2 cellular contexts compared by ENCODE assay signal in genomic region chr9:107481035-107481434, GRCh38.
TF ChIP-seq lines count a peak whose summit lies in the region.

No MANE protein-coding gene starts in this region.

TF ChIP-seq in liver, 16 proteins besides CTCF, POLR2A, EP300 and RAD21:
- TF ChIP-seq FOXA1 (IDR thresholded peaks at IDR 0.05) (no peak), ATF3 (IDR thresholded peaks at IDR 0.05) (no peak), EGR1 (IDR thresholded peaks at IDR 0.05; ENCODE audit: low read depth in 2 of 2) (no peak), NR2F2 (IDR thresholded peaks at IDR 0.05) (no peak), RXRA (IDR thresholded peaks at IDR 0.05) (no peak), HNF4G (IDR thresholded peaks at IDR 0.05) (no peak), GABPA (IDR thresholded peaks at IDR 0.05 in 1 of 2, conservative IDR thresholded peaks at IDR 0.05 in 1 of 2) (no peak), FOXA2 (IDR thresholded peaks at IDR 0.05) (no peak), SP1 (IDR thresholded peaks at IDR 0.05) (no peak), TAF1 (conservative IDR thresholded peaks at IDR 0.05) (no peak), JUND (IDR thresholded peaks at IDR 0.05) (no peak), YY1 (IDR thresholded peaks at IDR 0.05) (no peak), MAX (IDR thresholded peaks at IDR 0.05) (no peak)
- TF ChIP-seq, protein P1, sequence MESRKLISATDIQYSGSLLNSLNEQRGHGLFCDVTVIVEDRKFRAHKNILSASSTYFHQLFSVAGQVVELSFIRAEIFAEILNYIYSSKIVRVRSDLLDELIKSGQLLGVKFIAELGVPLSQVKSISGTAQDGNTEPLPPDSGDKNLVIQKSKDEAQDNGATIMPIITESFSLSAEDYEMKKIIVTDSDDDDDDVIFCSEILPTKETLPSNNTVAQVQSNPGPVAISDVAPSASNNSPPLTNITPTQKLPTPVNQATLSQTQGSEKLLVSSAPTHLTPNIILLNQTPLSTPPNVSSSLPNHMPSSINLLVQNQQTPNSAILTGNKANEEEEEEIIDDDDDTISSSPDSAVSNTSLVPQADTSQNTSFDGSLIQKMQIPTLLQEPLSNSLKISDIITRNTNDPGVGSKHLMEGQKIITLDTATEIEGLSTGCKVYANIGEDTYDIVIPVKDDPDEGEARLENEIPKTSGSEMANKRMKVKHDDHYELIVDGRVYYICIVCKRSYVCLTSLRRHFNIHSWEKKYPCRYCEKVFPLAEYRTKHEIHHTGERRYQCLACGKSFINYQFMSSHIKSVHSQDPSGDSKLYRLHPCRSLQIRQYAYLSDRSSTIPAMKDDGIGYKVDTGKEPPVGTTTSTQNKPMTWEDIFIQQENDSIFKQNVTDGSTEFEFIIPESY (IDR thresholded peaks at IDR 0.05) = no peak
- TF ChIP-seq, protein P2, sequence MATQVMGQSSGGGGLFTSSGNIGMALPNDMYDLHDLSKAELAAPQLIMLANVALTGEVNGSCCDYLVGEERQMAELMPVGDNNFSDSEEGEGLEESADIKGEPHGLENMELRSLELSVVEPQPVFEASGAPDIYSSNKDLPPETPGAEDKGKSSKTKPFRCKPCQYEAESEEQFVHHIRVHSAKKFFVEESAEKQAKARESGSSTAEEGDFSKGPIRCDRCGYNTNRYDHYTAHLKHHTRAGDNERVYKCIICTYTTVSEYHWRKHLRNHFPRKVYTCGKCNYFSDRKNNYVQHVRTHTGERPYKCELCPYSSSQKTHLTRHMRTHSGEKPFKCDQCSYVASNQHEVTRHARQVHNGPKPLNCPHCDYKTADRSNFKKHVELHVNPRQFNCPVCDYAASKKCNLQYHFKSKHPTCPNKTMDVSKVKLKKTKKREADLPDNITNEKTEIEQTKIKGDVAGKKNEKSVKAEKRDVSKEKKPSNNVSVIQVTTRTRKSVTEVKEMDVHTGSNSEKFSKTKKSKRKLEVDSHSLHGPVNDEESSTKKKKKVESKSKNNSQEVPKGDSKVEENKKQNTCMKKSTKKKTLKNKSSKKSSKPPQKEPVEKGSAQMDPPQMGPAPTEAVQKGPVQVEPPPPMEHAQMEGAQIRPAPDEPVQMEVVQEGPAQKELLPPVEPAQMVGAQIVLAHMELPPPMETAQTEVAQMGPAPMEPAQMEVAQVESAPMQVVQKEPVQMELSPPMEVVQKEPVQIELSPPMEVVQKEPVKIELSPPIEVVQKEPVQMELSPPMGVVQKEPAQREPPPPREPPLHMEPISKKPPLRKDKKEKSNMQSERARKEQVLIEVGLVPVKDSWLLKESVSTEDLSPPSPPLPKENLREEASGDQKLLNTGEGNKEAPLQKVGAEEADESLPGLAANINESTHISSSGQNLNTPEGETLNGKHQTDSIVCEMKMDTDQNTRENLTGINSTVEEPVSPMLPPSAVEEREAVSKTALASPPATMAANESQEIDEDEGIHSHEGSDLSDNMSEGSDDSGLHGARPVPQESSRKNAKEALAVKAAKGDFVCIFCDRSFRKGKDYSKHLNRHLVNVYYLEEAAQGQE (IDR thresholded peaks at IDR 0.05) = no peak
TF ChIP-seq in liver: peak in this region for 0.

TF ChIP-seq in HepG2, 621 proteins besides CTCF, POLR2A, EP300 and RAD21:
- TF ChIP-seq TP53 (CRISPR knock-in tag; conservative IDR thresholded peaks at IDR 0.05) (no peak), MAFK (conservative IDR thresholded peaks at IDR 0.05 in 1 of 2, IDR thresholded peaks at IDR 0.05 in 1 of 2; ENCODE audit: low read length in 2 of 2) (no peak), TAF1 (CRISPR knock-in tag; IDR thresholded peaks at IDR 0.05) (no peak), U2AF1 (optimal IDR thresholded peaks at IDR 0.05; ENCODE audit: low read depth, low read length) (no peak), BRD4 (CRISPR knock-in tag; IDR thresholded peaks at IDR 0.05) (no peak), TGIF2 (CRISPR knock-in tag; IDR thresholded peaks at IDR 0.05) (no peak), ZFAT (CRISPR knock-in tag; conservative IDR thresholded peaks at IDR 0.05) (no peak), NCOA2 (CRISPR knock-in tag; IDR thresholded peaks at IDR 0.05) (no peak), HOXA9 (CRISPR knock-in tag; IDR thresholded peaks at IDR 0.05; ENCODE audit: borderline replicate concordance) (no peak), PTBP1 (IDR thresholded peaks at IDR 0.05; ENCODE audit: low read depth, low read length, poor library complexity, severe bottlenecking) (no peak), TCF12 (IDR thresholded peaks at IDR 0.05) (no peak), TCF12 (CRISPR knock-in tag; IDR thresholded peaks at IDR 0.05) (no peak), MAX (IDR thresholded peaks at IDR 0.05) (no peak)
- TF ChIP-seq, protein P3, sequence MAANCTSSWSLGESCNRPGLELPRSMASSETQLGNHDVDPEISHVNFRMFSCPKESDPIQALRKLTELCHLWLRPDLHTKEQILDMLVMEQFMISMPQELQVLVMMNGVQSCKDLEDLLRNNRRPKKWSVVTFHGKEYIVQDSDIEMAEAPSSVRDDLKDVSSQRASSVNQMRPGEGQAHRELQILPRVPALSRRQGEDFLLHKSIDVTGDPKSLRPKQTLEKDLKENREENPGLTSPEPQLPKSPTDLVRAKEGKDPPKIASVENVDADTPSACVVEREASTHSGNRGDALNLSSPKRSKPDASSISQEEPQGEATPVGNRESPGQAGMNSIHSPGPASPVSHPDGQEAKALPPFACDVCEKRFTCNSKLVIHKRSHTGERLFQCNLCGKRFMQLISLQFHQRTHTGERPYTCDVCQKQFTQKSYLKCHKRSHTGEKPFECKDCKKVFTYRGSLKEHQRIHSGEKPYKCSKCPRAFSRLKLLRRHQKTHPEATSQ (CRISPR knock-in tag; IDR thresholded peaks at IDR 0.05; ENCODE audit: borderline replicate concordance) = no peak
